13 cellular contexts compared by ENCODE assay signal in the genomic region with DNA sequence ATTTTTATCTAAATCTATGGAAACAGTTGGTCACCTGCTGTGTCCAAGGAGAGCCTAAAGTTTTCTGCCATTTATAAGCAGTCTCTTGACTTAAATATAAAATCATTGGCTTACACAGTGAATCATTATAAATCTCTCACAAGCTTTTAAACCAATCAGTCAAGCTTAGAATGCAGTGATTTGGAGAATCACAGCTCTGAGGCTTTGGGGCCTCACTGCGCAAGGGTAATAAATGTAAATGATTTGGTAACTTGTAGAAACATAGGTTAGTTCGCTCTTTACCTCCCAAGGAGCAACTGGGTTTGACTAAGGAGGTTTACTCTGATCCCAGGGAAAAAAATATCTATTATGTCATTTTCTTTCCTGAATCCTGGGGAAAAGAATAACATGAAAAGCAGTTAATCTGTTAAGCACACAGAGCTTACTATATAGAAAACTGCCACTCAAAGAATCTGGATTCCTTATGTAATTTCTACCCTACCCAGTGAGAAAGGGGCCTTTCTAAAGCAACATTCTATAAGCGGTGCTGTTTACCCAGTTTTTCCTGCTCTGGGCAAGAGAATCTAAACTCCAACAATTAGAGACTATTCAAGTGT.
"Had no signal": no experiment of that assay in that cellular context is flagged by ENCODE, and none has a peak within 500 bp of the region (broad histone marks: within the 10 kb centered on the region; RNA-seq: fewer than 3 reads in every experiment).

No MANE protein-coding gene starts in this region.

- H3K4me1 ChIP-seq: parathyroid adenoma, testis, tibial artery had no signal

- H2AFZ ChIP-seq: parathyroid adenoma had no signal

- DNase-seq: cerebellar nuclear complex; cortex of kidney; left colon; left ventricle myocardium superior; natural killer cell; stimulated activated CD4-positive, alpha-beta T cell treated with anti-CD3 and anti-CD28 coated beads, Interleukin-2, amount 100 ng/mL, for 24 hours; stimulated activated CD4-positive, alpha-beta T cell treated with anti-CD3 and anti-CD28 coated beads, Interleukin-4, amount 100 ng/mL, for 4 hours; stimulated activated naive CD8-positive, alpha-beta T cell treated with anti-CD3 and anti-CD28 coated beads, Interleukin-15, Interleukin-2, amounts not matched to agents 100 U/mL and 50 U/mL, for 24 hours; substantia nigra; testis; tibial artery had no signal

- H3K36me3 ChIP-seq: tibial artery had no signal

- H3K9me3 ChIP-seq: testis, tibial artery had no signal

- H3K27ac ChIP-seq: parathyroid adenoma, testis, tibial artery had no signal

- H3K27me3 ChIP-seq: testis, tibial artery had no signal

- H3K4me3 ChIP-seq: lung, testis, tibial artery had no signal
